ENCODE assay signal across 1 cellular context in genomic region chr10:73774637-73775036, GRCh38.
TF ChIP-seq lines count a peak whose summit lies in the region.

No MANE protein-coding gene starts in this region.

TF ChIP-seq in H1, 55 proteins besides CTCF, POLR2A, EP300 and RAD21:
- TF ChIP-seq JUND (IDR thresholded peaks at IDR 0.05; ENCODE audit: low read length) (no peak), CTBP2 (IDR thresholded peaks at IDR 0.05; ENCODE audit: borderline replicate concordance, insufficient read depth, insufficient read length, low read length) (no peak), KDM1A (IDR thresholded peaks at IDR 0.05; ENCODE audit: borderline replicate concordance, low read length) (no peak), TAF1 (IDR thresholded peaks at IDR 0.05; ENCODE audit: low read depth, low read length) (no peak), SIRT6 (IDR thresholded peaks at IDR 0.05; ENCODE audit: low read length) (no peak), RXRA (IDR thresholded peaks at IDR 0.05; ENCODE audit: insufficient read depth, low read depth, low read length) (no peak), CBX5 (IDR thresholded peaks at IDR 0.05; ENCODE audit: low read depth, low read length) (no peak), FOSL1 (IDR thresholded peaks at IDR 0.05; ENCODE audit: insufficient read depth, low read depth, low read length) (no peak), KDM4A (IDR thresholded peaks at IDR 0.05; ENCODE audit: low read depth, low read length, severe bottlenecking) (no peak), TAF7 (optimal IDR thresholded peaks at IDR 0.05; ENCODE audit: borderline replicate concordance, low read depth, low read length) (no peak), YY1 (IDR thresholded peaks at IDR 0.05; ENCODE audit: low read depth, low read length) (no peak), CEBPB (IDR thresholded peaks at IDR 0.05; ENCODE audit: low read depth, low read length) (no peak), CREB1 (IDR thresholded peaks at IDR 0.05) (no peak), BACH1 (IDR thresholded peaks at IDR 0.05; ENCODE audit: low read length) (no peak)
- TF ChIP-seq, protein P1, sequence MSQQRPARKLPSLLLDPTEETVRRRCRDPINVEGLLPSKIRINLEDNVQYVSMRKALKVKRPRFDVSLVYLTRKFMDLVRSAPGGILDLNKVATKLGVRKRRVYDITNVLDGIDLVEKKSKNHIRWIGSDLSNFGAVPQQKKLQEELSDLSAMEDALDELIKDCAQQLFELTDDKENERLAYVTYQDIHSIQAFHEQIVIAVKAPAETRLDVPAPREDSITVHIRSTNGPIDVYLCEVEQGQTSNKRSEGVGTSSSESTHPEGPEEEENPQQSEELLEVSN (IDR thresholded peaks at IDR 0.05): no peak
